10 cellular contexts compared by ENCODE assay signal in genomic region chrX:41653125-41653524, GRCh38. TPM values are rescaled to one million over a fixed set of nuclear protein-coding genes. Genes with fewer than 3 reads are reported as not detected.
"Had no signal": no experiment of that assay in that cellular context is flagged by ENCODE, and none has a peak within 500 bp of the region (broad histone marks: within the 10 kb centered on the region; RNA-seq: fewer than 3 reads in every experiment).

No MANE protein-coding gene starts in this region.

- DNase-seq: GM23248, GOT3, H7, HFFc6, KG1 had no signal

- H3K9me3 ChIP-seq: HAP-1 had no signal

- H2AFZ ChIP-seq: GM23248 had no signal

- ATAC-seq: HCT116 had no signal

- H3K9ac ChIP-seq: GM23248 had no signal

- H3K4me3 ChIP-seq: GM23248, HAP-1 had no signal

- H3K27ac ChIP-seq: GM23248, HL-60 had no signal

RNA-seq across cellular contexts. Expression of gene GPR34, which starts 35.6 kb away (rescaled TPM):
- total RNA-seq: GM23248, H4, H7, HFFc6, HT1080 had no signal
